In the genomic region with DNA sequence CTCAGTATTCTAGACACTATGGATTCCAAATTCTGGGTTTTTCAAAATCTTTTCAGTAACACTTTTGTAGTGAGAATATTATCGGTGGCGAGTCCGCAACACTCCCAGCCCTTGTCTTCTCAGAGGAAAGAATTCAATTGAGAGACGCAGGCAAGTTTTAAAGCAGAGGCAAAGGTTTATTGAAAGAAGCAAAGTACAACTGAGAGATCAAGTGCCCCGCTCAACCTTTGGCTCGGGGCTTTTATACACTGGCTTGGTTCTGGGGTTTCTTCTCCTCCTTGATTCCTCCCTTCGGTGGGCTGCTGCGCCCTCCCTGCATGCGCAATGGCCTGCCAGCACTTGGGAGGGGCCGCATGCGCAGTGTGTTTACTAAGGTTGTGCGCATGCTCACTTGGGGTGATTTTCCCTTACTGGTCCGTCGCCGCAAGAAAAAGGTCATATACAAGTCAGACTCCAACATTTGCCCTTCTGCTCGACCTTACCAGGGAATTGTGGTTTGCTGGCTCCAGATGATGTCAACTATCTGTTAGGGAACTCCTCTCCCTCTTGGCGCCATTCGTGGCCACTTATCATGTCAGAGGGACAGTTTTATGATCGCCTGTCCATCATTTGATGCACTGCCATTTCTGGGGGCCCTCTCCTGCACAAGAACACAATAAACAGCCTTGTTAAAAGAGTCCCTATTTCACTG, we compare ENCODE assay signal across 1 cellular context.
TF ChIP-seq lines count a peak whose summit lies in the region.

No MANE protein-coding gene starts in this region.

TF ChIP-seq in HepG2, 621 proteins besides CTCF, POLR2A, EP300 and RAD21 (continued from another document and continues in another):
- TF ChIP-seq, protein P1, sequence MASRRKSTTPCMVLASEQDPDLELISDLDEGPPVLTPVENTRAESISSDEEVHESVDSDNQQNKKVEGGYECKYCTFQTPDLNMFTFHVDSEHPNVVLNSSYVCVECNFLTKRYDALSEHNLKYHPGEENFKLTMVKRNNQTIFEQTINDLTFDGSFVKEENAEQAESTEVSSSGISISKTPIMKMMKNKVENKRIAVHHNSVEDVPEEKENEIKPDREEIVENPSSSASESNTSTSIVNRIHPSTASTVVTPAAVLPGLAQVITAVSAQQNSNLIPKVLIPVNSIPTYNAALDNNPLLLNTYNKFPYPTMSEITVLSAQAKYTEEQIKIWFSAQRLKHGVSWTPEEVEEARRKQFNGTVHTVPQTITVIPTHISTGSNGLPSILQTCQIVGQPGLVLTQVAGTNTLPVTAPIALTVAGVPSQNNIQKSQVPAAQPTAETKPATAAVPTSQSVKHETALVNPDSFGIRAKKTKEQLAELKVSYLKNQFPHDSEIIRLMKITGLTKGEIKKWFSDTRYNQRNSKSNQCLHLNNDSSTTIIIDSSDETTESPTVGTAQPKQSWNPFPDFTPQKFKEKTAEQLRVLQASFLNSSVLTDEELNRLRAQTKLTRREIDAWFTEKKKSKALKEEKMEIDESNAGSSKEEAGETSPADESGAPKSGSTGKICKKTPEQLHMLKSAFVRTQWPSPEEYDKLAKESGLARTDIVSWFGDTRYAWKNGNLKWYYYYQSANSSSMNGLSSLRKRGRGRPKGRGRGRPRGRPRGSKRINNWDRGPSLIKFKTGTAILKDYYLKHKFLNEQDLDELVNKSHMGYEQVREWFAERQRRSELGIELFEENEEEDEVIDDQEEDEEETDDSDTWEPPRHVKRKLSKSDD (CRISPR knock-in tag; IDR thresholded peaks at IDR 0.05; ENCODE audit: low read depth), result 0 out of 2 replicates have a peak, but pooled peaks have one; percentile 12
- TF ChIP-seq RELA (CRISPR knock-in tag; IDR thresholded peaks at IDR 0.05), result peak; percentile 77; the same call in 1 of the 2 replicates
- peak; percentile 77; the same call in 1 of the 2 replicates for TF ChIP-seq KDM4B (CRISPR knock-in tag; IDR thresholded peaks at IDR 0.05)
- TF ChIP-seq ZNF546 (CRISPR knock-in tag; conservative IDR thresholded peaks at IDR 0.05), result peak; percentile 52; the same call in 1 of the 2 replicates
- TF ChIP-seq RFXANK (CRISPR knock-in tag; IDR thresholded peaks at IDR 0.05), result peak; percentile 85; the same call in 1 of the 2 replicates
- TF ChIP-seq, protein P2, sequence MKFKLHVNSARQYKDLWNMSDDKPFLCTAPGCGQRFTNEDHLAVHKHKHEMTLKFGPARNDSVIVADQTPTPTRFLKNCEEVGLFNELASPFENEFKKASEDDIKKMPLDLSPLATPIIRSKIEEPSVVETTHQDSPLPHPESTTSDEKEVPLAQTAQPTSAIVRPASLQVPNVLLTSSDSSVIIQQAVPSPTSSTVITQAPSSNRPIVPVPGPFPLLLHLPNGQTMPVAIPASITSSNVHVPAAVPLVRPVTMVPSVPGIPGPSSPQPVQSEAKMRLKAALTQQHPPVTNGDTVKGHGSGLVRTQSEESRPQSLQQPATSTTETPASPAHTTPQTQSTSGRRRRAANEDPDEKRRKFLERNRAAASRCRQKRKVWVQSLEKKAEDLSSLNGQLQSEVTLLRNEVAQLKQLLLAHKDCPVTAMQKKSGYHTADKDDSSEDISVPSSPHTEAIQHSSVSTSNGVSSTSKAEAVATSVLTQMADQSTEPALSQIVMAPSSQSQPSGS (CRISPR knock-in tag; IDR thresholded peaks at IDR 0.05), result peak; percentile 64
- TF ChIP-seq, protein P3, sequence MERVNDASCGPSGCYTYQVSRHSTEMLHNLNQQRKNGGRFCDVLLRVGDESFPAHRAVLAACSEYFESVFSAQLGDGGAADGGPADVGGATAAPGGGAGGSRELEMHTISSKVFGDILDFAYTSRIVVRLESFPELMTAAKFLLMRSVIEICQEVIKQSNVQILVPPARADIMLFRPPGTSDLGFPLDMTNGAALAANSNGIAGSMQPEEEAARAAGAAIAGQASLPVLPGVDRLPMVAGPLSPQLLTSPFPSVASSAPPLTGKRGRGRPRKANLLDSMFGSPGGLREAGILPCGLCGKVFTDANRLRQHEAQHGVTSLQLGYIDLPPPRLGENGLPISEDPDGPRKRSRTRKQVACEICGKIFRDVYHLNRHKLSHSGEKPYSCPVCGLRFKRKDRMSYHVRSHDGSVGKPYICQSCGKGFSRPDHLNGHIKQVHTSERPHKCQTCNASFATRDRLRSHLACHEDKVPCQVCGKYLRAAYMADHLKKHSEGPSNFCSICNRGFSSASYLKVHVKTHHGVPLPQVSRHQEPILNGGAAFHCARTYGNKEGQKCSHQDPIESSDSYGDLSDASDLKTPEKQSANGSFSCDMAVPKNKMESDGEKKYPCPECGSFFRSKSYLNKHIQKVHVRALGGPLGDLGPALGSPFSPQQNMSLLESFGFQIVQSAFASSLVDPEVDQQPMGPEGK (CRISPR knock-in tag; IDR thresholded peaks at IDR 0.05), result peak; percentile 41; the same call in 1 of the 2 replicates
- TF ChIP-seq ZNF333 (CRISPR knock-in tag; IDR thresholded peaks at IDR 0.05; ENCODE audit: borderline replicate concordance), result no peak
- TF ChIP-seq ZNF713 (CRISPR knock-in tag; IDR thresholded peaks at IDR 0.05), result no peak
- TF ChIP-seq IKZF4 (CRISPR knock-in tag; IDR thresholded peaks at IDR 0.05; ENCODE audit: borderline replicate concordance, low read depth, not compliant biosample characterization), result peak; percentile 93
- TF ChIP-seq NFYB (CRISPR knock-in tag; IDR thresholded peaks at IDR 0.05), result peak; percentile 50
- TF ChIP-seq GZF1 (CRISPR knock-in tag; IDR thresholded peaks at IDR 0.05), result peak; percentile 88; the same call in 1 of the 2 replicates
- TF ChIP-seq RFX3 (CRISPR knock-in tag; IDR thresholded peaks at IDR 0.05), result peak; percentile 47; the same call in 1 of the 2 replicates
- peak; percentile 77 for TF ChIP-seq ZNF605 (CRISPR knock-in tag; IDR thresholded peaks at IDR 0.05)
- TF ChIP-seq, protein P4, sequence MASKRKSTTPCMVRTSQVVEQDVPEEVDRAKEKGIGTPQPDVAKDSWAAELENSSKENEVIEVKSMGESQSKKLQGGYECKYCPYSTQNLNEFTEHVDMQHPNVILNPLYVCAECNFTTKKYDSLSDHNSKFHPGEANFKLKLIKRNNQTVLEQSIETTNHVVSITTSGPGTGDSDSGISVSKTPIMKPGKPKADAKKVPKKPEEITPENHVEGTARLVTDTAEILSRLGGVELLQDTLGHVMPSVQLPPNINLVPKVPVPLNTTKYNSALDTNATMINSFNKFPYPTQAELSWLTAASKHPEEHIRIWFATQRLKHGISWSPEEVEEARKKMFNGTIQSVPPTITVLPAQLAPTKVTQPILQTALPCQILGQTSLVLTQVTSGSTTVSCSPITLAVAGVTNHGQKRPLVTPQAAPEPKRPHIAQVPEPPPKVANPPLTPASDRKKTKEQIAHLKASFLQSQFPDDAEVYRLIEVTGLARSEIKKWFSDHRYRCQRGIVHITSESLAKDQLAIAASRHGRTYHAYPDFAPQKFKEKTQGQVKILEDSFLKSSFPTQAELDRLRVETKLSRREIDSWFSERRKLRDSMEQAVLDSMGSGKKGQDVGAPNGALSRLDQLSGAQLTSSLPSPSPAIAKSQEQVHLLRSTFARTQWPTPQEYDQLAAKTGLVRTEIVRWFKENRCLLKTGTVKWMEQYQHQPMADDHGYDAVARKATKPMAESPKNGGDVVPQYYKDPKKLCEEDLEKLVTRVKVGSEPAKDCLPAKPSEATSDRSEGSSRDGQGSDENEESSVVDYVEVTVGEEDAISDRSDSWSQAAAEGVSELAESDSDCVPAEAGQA (IDR thresholded peaks at IDR 0.05; ENCODE audit: low read depth), result peak; percentile 12; the same call in 1 of the 2 replicates
- TF ChIP-seq, protein P4 (CRISPR knock-in tag; IDR thresholded peaks at IDR 0.05; ENCODE audit: borderline replicate concordance), result no peak
- peak; percentile 37; the same call in 1 of the 2 replicates for TF ChIP-seq ISL2 (CRISPR knock-in tag; IDR thresholded peaks at IDR 0.05)
- TF ChIP-seq, protein P5, sequence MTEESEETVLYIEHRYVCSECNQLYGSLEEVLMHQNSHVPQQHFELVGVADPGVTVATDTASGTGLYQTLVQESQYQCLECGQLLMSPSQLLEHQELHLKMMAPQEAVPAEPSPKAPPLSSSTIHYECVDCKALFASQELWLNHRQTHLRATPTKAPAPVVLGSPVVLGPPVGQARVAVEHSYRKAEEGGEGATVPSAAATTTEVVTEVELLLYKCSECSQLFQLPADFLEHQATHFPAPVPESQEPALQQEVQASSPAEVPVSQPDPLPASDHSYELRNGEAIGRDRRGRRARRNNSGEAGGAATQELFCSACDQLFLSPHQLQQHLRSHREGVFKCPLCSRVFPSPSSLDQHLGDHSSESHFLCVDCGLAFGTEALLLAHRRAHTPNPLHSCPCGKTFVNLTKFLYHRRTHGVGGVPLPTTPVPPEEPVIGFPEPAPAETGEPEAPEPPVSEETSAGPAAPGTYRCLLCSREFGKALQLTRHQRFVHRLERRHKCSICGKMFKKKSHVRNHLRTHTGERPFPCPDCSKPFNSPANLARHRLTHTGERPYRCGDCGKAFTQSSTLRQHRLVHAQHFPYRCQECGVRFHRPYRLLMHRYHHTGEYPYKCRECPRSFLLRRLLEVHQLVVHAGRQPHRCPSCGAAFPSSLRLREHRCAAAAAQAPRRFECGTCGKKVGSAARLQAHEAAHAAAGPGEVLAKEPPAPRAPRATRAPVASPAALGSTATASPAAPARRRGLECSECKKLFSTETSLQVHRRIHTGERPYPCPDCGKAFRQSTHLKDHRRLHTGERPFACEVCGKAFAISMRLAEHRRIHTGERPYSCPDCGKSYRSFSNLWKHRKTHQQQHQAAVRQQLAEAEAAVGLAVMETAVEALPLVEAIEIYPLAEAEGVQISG (CRISPR knock-in tag; IDR thresholded peaks at IDR 0.05), result 0 out of 2 replicates have a peak, but pooled peaks have one; percentile 19
- peak in 1 of 2 experiments; percentile 77; a peak in 2 of 4 replicates for TF ChIP-seq KLF16 (CRISPR knock-in tag; IDR thresholded peaks at IDR 0.05)
- 0 out of 2 replicates have a peak, but pooled peaks have one; percentile 52 for TF ChIP-seq ZNF3 (CRISPR knock-in tag; IDR thresholded peaks at IDR 0.05)
- TF ChIP-seq SMAD1 (CRISPR knock-in tag; IDR thresholded peaks at IDR 0.05; ENCODE audit: borderline replicate concordance, low read depth), result peak; percentile 87
- no peak for TF ChIP-seq HNRNPK (IDR thresholded peaks at IDR 0.05; ENCODE audit: low read depth, low read length, poor library complexity, severe bottlenecking)
- TF ChIP-seq MTF2 (CRISPR knock-in tag; IDR thresholded peaks at IDR 0.05; ENCODE audit: borderline replicate concordance), result peak; percentile 61; the same call in 1 of the 2 replicates
- TF ChIP-seq ZNF768 (CRISPR knock-in tag; IDR thresholded peaks at IDR 0.05), result 0 out of 2 replicates have a peak, but pooled peaks have one; percentile 35
- TF ChIP-seq CENPX (CRISPR knock-in tag; IDR thresholded peaks at IDR 0.05), result no peak
- TF ChIP-seq HNF4A (CRISPR knock-in tag; IDR thresholded peaks at IDR 0.05), result peak; percentile 63
- peak; percentile 98 for TF ChIP-seq SMAD9 (CRISPR knock-in tag; IDR thresholded peaks at IDR 0.05)
- peak; percentile 25; the same call in 1 of the 2 replicates for TF ChIP-seq ZSCAN9 (CRISPR knock-in tag; IDR thresholded peaks at IDR 0.05; ENCODE audit: borderline replicate concordance)
- no peak for TF ChIP-seq ZNF510 (CRISPR knock-in tag; IDR thresholded peaks at IDR 0.05; ENCODE audit: low read depth)
- 0 out of 2 replicates have a peak, but pooled peaks have one; percentile 25 for TF ChIP-seq SIX4 (CRISPR knock-in tag; IDR thresholded peaks at IDR 0.05)
- TF ChIP-seq, protein P6, sequence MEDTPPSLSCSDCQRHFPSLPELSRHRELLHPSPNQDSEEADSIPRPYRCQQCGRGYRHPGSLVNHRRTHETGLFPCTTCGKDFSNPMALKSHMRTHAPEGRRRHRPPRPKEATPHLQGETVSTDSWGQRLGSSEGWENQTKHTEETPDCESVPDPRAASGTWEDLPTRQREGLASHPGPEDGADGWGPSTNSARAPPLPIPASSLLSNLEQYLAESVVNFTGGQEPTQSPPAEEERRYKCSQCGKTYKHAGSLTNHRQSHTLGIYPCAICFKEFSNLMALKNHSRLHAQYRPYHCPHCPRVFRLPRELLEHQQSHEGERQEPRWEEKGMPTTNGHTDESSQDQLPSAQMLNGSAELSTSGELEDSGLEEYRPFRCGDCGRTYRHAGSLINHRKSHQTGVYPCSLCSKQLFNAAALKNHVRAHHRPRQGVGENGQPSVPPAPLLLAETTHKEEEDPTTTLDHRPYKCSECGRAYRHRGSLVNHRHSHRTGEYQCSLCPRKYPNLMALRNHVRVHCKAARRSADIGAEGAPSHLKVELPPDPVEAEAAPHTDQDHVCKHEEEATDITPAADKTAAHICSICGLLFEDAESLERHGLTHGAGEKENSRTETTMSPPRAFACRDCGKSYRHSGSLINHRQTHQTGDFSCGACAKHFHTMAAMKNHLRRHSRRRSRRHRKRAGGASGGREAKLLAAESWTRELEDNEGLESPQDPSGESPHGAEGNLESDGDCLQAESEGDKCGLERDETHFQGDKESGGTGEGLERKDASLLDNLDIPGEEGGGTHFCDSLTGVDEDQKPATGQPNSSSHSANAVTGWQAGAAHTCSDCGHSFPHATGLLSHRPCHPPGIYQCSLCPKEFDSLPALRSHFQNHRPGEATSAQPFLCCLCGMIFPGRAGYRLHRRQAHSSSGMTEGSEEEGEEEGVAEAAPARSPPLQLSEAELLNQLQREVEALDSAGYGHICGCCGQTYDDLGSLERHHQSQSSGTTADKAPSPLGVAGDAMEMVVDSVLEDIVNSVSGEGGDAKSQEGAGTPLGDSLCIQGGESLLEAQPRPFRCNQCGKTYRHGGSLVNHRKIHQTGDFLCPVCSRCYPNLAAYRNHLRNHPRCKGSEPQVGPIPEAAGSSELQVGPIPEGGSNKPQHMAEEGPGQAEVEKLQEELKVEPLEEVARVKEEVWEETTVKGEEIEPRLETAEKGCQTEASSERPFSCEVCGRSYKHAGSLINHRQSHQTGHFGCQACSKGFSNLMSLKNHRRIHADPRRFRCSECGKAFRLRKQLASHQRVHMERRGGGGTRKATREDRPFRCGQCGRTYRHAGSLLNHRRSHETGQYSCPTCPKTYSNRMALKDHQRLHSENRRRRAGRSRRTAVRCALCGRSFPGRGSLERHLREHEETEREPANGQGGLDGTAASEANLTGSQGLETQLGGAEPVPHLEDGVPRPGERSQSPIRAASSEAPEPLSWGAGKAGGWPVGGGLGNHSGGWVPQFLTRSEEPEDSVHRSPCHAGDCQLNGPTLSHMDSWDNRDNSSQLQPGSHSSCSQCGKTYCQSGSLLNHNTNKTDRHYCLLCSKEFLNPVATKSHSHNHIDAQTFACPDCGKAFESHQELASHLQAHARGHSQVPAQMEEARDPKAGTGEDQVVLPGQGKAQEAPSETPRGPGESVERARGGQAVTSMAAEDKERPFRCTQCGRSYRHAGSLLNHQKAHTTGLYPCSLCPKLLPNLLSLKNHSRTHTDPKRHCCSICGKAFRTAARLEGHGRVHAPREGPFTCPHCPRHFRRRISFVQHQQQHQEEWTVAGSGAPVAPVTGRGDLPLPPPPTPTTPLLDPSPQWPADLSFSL (CRISPR knock-in tag; IDR thresholded peaks at IDR 0.05), result 0 out of 2 replicates have a peak, but pooled peaks have one; percentile 24
- no peak for TF ChIP-seq NFIC (IDR thresholded peaks at IDR 0.05; ENCODE audit: low read length)
